1 cellular context compared by ENCODE assay signal in genomic region chr1:204406621-204407020, GRCh38.
TF ChIP-seq lines count a peak whose summit lies in the region.

No MANE protein-coding gene starts in this region.

TF ChIP-seq in endothelial cell of umbilical vein, 7 proteins besides CTCF, POLR2A, EP300 and RAD21:
- TF ChIP-seq EZH2 (IDR thresholded peaks at IDR 0.05; ENCODE audit: borderline replicate concordance, low read depth, low read length, severe bottlenecking) (no peak), MAX (IDR thresholded peaks at IDR 0.05; ENCODE audit: insufficient read depth, insufficient read length) (no peak), JUN (IDR thresholded peaks at IDR 0.05; ENCODE audit: borderline replicate concordance, insufficient read depth, insufficient read length, low read depth) (no peak), GATA2 (IDR thresholded peaks at IDR 0.05; ENCODE audit: insufficient read depth, insufficient read length, low read depth, low read length) (no peak), FOS (IDR thresholded peaks at IDR 0.05; ENCODE audit: borderline replicate concordance, insufficient read depth, low read length) (no peak), POLR2AphosphoS5 (IDR thresholded peaks at IDR 0.05; ENCODE audit: insufficient read depth, low read depth, low read length) (no peak), MYC (IDR thresholded peaks at IDR 0.05; ENCODE audit: low read depth, low read length) (no peak)
TF ChIP-seq in endothelial cell of umbilical vein: peak in this region for 0.
